Comparison of ENCODE assay signal across 1 cellular context in the genomic region with DNA sequence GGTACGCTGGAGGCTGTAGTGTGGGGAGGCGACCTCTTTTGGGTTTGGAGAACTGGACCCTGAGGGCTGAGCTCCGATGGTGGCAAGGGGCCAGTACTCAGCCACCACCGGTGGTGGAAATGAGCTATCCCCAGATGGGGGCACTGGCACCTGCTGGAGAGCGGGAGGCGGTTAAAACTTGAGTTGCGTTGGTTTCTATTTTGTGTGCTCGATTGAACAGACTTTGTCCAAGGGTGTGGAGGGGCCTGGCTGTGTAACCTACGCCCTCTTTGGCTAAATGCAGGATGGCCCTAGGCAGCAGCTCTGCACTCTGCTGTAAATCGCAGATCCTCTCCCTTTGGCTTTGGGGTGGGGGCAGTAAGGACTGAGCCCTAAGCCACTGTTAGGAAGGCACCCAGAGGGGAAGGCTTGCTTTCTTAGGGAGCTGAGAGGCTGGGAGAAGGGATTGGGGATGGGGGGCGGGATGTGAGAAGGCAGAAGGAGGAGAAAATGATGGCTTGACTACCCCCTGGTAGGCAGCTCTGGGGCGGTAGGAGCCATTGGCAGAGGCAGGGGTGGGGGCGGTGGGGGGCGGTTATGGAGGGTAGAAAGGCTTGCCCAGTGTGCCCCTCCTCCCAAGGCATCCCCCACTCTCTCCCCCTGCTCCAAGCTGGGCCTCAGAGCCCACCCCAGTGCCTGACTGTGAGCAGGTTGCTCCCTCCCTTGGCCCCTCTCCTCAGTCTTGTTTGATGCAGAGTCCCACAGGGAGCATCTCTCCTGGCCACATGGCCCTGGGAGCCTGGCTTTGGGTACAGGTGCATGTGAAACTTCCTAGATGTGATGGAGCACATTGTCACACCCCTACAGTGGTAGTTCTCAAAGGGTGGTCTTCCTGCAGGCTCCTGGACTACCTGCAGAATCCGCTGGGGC.
TF ChIP-seq lines count a peak whose summit lies in the region.

No MANE protein-coding gene starts in this region.

TF ChIP-seq in GM23338, 12 proteins besides CTCF, POLR2A, EP300 and RAD21 (continued from another document):
- TF ChIP-seq, protein P1, sequence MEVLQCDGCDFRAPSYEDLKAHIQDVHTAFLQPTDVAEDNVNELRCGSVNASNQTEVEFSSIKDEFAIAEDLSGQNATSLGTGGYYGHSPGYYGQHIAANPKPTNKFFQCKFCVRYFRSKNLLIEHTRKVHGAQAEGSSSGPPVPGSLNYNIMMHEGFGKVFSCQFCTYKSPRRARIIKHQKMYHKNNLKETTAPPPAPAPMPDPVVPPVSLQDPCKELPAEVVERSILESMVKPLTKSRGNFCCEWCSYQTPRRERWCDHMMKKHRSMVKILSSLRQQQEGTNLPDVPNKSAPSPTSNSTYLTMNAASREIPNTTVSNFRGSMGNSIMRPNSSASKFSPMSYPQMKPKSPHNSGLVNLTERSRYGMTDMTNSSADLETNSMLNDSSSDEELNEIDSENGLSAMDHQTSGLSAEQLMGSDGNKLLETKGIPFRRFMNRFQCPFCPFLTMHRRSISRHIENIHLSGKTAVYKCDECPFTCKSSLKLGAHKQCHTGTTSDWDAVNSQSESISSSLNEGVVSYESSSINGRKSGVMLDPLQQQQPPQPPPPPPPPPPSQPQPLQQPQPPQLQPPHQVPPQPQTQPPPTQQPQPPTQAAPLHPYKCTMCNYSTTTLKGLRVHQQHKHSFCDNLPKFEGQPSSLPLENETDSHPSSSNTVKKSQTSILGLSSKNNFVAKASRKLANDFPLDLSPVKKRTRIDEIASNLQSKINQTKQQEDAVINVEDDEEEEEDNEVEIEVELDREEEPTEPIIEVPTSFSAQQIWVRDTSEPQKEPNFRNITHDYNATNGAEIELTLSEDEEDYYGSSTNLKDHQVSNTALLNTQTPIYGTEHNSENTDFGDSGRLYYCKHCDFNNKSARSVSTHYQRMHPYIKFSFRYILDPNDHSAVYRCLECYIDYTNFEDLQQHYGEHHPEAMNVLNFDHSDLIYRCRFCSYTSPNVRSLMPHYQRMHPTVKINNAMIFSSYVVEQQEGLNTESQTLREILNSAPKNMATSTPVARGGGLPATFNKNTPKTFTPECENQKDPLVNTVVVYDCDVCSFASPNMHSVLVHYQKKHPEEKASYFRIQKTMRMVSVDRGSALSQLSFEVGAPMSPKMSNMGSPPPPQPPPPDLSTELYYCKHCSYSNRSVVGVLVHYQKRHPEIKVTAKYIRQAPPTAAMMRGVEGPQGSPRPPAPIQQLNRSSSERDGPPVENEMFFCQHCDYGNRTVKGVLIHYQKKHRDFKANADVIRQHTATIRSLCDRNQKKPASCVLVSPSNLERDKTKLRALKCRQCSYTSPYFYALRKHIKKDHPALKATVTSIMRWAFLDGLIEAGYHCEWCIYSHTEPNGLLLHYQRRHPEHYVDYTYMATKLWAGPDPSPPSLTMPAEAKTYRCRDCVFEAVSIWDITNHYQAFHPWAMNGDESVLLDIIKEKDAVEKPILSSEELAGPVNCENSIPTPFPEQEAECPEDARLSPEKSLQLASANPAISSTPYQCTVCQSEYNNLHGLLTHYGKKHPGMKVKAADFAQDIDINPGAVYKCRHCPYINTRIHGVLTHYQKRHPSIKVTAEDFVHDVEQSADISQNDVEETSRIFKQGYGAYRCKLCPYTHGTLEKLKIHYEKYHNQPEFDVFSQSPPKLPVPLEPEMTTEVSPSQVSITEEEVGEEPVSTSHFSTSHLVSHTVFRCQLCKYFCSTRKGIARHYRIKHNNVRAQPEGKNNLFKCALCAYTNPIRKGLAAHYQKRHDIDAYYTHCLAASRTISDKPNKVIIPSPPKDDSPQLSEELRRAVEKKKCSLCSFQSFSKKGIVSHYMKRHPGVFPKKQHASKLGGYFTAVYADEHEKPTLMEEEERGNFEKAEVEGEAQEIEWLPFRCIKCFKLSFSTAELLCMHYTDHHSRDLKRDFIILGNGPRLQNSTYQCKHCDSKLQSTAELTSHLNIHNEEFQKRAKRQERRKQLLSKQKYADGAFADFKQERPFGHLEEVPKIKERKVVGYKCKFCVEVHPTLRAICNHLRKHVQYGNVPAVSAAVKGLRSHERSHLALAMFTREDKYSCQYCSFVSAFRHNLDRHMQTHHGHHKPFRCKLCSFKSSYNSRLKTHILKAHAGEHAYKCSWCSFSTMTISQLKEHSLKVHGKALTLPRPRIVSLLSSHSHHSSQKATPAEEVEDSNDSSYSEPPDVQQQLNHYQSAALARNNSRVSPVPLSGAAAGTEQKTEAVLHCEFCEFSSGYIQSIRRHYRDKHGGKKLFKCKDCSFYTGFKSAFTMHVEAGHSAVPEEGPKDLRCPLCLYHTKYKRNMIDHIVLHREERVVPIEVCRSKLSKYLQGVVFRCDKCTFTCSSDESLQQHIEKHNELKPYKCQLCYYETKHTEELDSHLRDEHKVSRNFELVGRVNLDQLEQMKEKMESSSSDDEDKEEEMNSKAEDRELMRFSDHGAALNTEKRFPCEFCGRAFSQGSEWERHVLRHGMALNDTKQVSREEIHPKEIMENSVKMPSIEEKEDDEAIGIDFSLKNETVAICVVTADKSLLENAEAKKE (CRISPR knock-in tag; IDR thresholded peaks at IDR 0.05), result no peak
- TF ChIP-seq NANOG (IDR thresholded peaks at IDR 0.05; ENCODE audit: borderline replicate concordance) (no peak), JUNB (IDR thresholded peaks at IDR 0.05; ENCODE audit: unreplicated experiment) (no peak), ETS1 (IDR thresholded peaks at IDR 0.05) (no peak), CREB1 (CRISPR knock-in tag; IDR thresholded peaks at IDR 0.05; ENCODE audit: low read depth) (no peak), STAT1 (IDR thresholded peaks at IDR 0.05; ENCODE audit: unreplicated experiment) (no peak), ZNF114 (CRISPR knock-in tag; IDR thresholded peaks at IDR 0.05) (no peak), EZH2phosphoT487 (IDR thresholded peaks at IDR 0.05; ENCODE audit: unreplicated experiment) (no peak)
